Comparison of ENCODE assay signal across 8 cellular contexts in genomic region chr18:46264255-46264654, GRCh38.
DNase-seq lines count a peak whose midpoint lies in the region; ATAC-seq and TF ChIP-seq lines count a peak whose summit lies in the region.

No MANE protein-coding gene starts in this region.

- H3K9me3 Mint-ChIP-seq in stimulated activated effector memory CD8-positive, alpha-beta T cell treated with anti-CD3 and anti-CD28 coated beads, Interleukin-12 subunit alpha, Interleukin-12 subunit beta, amount 100 ng/mL, for 72 hours: no peaks in the 10 kb centered on the region

- H3K9me2 ChIP-seq in SK-N-SH (no peaks in the 10 kb centered on the region), Karpas-422 (replicated peaks; ENCODE audit: insufficient read depth, low read length) (no peaks in the 10 kb centered on the region)

- no peak overlapping the region for H2AFZ ChIP-seq in SK-N-SH (ENCODE audit: low read depth)
- H2AFZ ChIP-seq in Karpas-422 (ENCODE audit: low read length): no peak overlapping the region

- no peak overlapping the region for H3K4me2 ChIP-seq in SK-N-SH
- H3K4me2 ChIP-seq in Karpas-422 (ENCODE audit: low read depth, low read length, poor library complexity, severe bottlenecking): no peak overlapping the region

- no peak for DNase-seq in SK-N-SH
- peak; percentile 20 for DNase-seq in NCI-H69 (lab: John Stamatoyannopoulos, UW)
- DNase-seq in fibroblast of gingiva (ENCODE audit: low read depth): peak; percentile 41
- DNase-seq in stimulated activated effector memory CD8-positive, alpha-beta T cell treated with anti-CD3 and anti-CD28 coated beads, Interleukin-12 subunit alpha, Interleukin-12 subunit beta, amount 100 ng/mL, for 72 hours (ENCODE audit: low spot score in 2 of 2): no peak
- no peak for DNase-seq in Karpas-422
- no peak for DNase-seq in ureter (ENCODE audit: low spot score)

- ATAC-seq in SK-N-SH treated with all-trans-retinoic acid at 6 μM for 48 hours (peak; percentile 28; the same call in 2 of the 3 replicates), HG03565 (IDR thresholded peaks at IDR 0.05; ENCODE audit: unreplicated experiment) (no peak)
- ATAC-seq in stimulated activated effector memory CD8-positive, alpha-beta T cell treated with anti-CD3 and anti-CD28 coated beads, Interleukin-12 subunit alpha, Interleukin-12 subunit beta, amount 100 ng/mL, for 72 hours: peak; percentile 54

- peak overlapping the region; percentile 1 for H3K27ac Mint-ChIP-seq in stimulated activated effector memory CD8-positive, alpha-beta T cell treated with anti-CD3 and anti-CD28 coated beads, Interleukin-12 subunit alpha, Interleukin-12 subunit beta, amount 100 ng/mL, for 72 hours

- H3K9ac ChIP-seq in SK-N-SH: no peak overlapping the region
- no peak overlapping the region for H3K9ac ChIP-seq in Karpas-422 (ENCODE audit: low read length)

- TF ChIP-seq RAD21 in SK-N-SH (IDR thresholded peaks at IDR 0.05; ENCODE audit: low read length): no peak

- 94% methylated on average over 1 of the region's 1 CpG for WGBS in SK-N-SH (ENCODE audit: low lambda C conversion rate)

- H3K27ac ChIP-seq in SK-N-SH (ENCODE audit: low read depth in 2 of 2, low read length in 1 of 2): peak overlapping the region in 1 of 2 experiments; percentile 23; a peak in 2 of 4 replicates
- H3K27ac ChIP-seq in Karpas-422 (ENCODE audit: low read length): no peak overlapping the region

- H3K27me3 ChIP-seq in SK-N-SH (ENCODE audit: insufficient read depth) (no peaks in the 10 kb centered on the region), Karpas-422 (ENCODE audit: low read length) (no peaks in the 10 kb centered on the region)

- peaks cover 59% of the 10 kb centered on the region for H3K36me3 Mint-ChIP-seq in stimulated activated effector memory CD8-positive, alpha-beta T cell treated with anti-CD3 and anti-CD28 coated beads, Interleukin-12 subunit alpha, Interleukin-12 subunit beta, amount 100 ng/mL, for 72 hours

- H3K9me3 ChIP-seq in SK-N-SH (no peaks in the 10 kb centered on the region), Karpas-422 (ENCODE audit: low read length) (no peaks in the 10 kb centered on the region)

- peaks cover 0 to 31% of the 10 kb centered on the region in 2 experiments; a peak in 2 of 4 replicates for H3K4me1 ChIP-seq in SK-N-SH (ENCODE audit: control insufficient read depth in 1 of 2, insufficient read depth in 2 of 2, low read depth in 1 of 2, low read length in 1 of 2)
- peaks cover 36% of the 10 kb centered on the region for H3K4me1 ChIP-seq in Karpas-422 (ENCODE audit: low read length)

- H3K4me1 Mint-ChIP-seq in stimulated activated effector memory CD8-positive, alpha-beta T cell treated with anti-CD3 and anti-CD28 coated beads, Interleukin-12 subunit alpha, Interleukin-12 subunit beta, amount 100 ng/mL, for 72 hours: peaks cover 24% of the 10 kb centered on the region

- POLR2A ChIA-PET in SK-N-SH (lab: Yijun Ruan, JAX): no interaction called here

- H3K4me3 Mint-ChIP-seq in stimulated activated effector memory CD8-positive, alpha-beta T cell treated with anti-CD3 and anti-CD28 coated beads, Interleukin-12 subunit alpha, Interleukin-12 subunit beta, amount 100 ng/mL, for 72 hours: no peak overlapping the region

- H3K36me3 ChIP-seq in SK-N-SH (replicated peaks in 1 of 2; ENCODE audit: control insufficient read depth in 1 of 2, insufficient read depth in 2 of 2, low read length in 1 of 2) (peaks cover 19 to 46% of the 10 kb centered on the region in 2 experiments), Karpas-422 (ENCODE audit: insufficient read depth, low read length) (peaks cover 10% of the 10 kb centered on the region; the same call in 1 of the 2 replicates)

- peaks cover 15% of the 10 kb centered on the region; the same call in 1 of the 2 replicates for H3K79me2 ChIP-seq in SK-N-SH (ENCODE audit: insufficient read depth)
- peaks cover 48% of the 10 kb centered on the region for H3K79me2 ChIP-seq in Karpas-422 (ENCODE audit: low read length)

- H3K4me3 ChIP-seq in SK-N-SH (ENCODE audit: low read depth in 2 of 2, low read length in 1 of 2) (no peak overlapping the region), Karpas-422 (ENCODE audit: low read length) (no peak overlapping the region)

- no peaks in the 10 kb centered on the region for H4K20me1 ChIP-seq in SK-N-SH (ENCODE audit: insufficient read depth)
- no peaks in the 10 kb centered on the region for H4K20me1 ChIP-seq in Karpas-422 (ENCODE audit: insufficient read depth, low read depth, low read length)

- H3F3A ChIP-seq in SK-N-SH (replicated peaks; ENCODE audit: insufficient read depth): peaks cover 20% of the 10 kb centered on the region

- TF ChIP-seq CTCF in SK-N-SH (IDR thresholded peaks at IDR 0.05): no peak

- CTCF ChIA-PET in SK-N-SH (lab: Yijun Ruan, JAX): interaction anchor here (0.7 to 3.6 kb wide), 4 partner anchors 17 to 235 kb away, joined by 3 to 12 read pairs (median 8); a partner anchor contains a TSS

- TF ChIP-seq EP300 in SK-N-SH (IDR thresholded peaks at IDR 0.05; ENCODE audit: borderline replicate concordance in 1 of 2, low read depth in 1 of 2, low read length in 1 of 2): no peak

TF ChIP-seq in SK-N-SH treated with all-trans-retinoic acid at 6 μM for 48 hours, 23 proteins besides CTCF, POLR2A, EP300 and RAD21:
- TF ChIP-seq ZC3H10 (CRISPR knock-in tag; IDR thresholded peaks at IDR 0.05) (no peak), BACH2 (CRISPR knock-in tag; IDR thresholded peaks at IDR 0.05; ENCODE audit: borderline replicate concordance) (no peak), ZNF565 (CRISPR knock-in tag; conservative IDR thresholded peaks at IDR 0.05; ENCODE audit: low read depth) (no peak), ESRRG (CRISPR knock-in tag; IDR thresholded peaks at IDR 0.05) (no peak)
- TF ChIP-seq, protein P1, sequence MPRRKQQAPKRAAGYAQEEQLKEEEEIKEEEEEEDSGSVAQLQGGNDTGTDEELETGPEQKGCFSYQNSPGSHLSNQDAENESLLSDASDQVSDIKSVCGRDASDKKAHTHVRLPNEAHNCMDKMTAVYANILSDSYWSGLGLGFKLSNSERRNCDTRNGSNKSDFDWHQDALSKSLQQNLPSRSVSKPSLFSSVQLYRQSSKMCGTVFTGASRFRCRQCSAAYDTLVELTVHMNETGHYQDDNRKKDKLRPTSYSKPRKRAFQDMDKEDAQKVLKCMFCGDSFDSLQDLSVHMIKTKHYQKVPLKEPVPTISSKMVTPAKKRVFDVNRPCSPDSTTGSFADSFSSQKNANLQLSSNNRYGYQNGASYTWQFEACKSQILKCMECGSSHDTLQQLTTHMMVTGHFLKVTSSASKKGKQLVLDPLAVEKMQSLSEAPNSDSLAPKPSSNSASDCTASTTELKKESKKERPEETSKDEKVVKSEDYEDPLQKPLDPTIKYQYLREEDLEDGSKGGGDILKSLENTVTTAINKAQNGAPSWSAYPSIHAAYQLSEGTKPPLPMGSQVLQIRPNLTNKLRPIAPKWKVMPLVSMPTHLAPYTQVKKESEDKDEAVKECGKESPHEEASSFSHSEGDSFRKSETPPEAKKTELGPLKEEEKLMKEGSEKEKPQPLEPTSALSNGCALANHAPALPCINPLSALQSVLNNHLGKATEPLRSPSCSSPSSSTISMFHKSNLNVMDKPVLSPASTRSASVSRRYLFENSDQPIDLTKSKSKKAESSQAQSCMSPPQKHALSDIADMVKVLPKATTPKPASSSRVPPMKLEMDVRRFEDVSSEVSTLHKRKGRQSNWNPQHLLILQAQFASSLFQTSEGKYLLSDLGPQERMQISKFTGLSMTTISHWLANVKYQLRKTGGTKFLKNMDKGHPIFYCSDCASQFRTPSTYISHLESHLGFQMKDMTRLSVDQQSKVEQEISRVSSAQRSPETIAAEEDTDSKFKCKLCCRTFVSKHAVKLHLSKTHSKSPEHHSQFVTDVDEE (CRISPR knock-in tag; IDR thresholded peaks at IDR 0.05): no peak

TF ChIP-seq in SK-N-SH, 30 proteins besides CTCF, POLR2A, EP300 and RAD21:
- TF ChIP-seq NFIC (IDR thresholded peaks at IDR 0.05; ENCODE audit: borderline replicate concordance): no peak
- TF ChIP-seq JUND (IDR thresholded peaks at IDR 0.05): no peak
- TF ChIP-seq ELF1 (IDR thresholded peaks at IDR 0.05): no peak
- no peak for TF ChIP-seq RCOR1 (IDR thresholded peaks at IDR 0.05; ENCODE audit: low read length)
- no peak for TF ChIP-seq GATA2 (CRISPR knock-in tag; IDR thresholded peaks at IDR 0.05)
- no peak for TF ChIP-seq REST (IDR thresholded peaks at IDR 0.05; ENCODE audit: low read depth, low read length)
TF ChIP-seq in SK-N-SH: peak in this region for 0.

Comparison
In these comparisons a context has a peak if more than half of its experiments do, and no peak if none do; other contexts are left out.
1. DNase-seq: peak in NCI-H69 (single experiment) and fibroblast of gingiva (single experiment); none in SK-N-SH (single experiment), stimulated activated effector memory CD8-positive, alpha-beta T cell treated with anti-CD3 and anti-CD28 coated beads, Interleukin-12 subunit alpha, Interleukin-12 subunit beta, amount 100 ng/mL, for 72 hours (0 of 2), Karpas-422 (single experiment) and ureter (single experiment).